Comparison of ENCODE assay signal across 30 cellular contexts in the genomic region with DNA sequence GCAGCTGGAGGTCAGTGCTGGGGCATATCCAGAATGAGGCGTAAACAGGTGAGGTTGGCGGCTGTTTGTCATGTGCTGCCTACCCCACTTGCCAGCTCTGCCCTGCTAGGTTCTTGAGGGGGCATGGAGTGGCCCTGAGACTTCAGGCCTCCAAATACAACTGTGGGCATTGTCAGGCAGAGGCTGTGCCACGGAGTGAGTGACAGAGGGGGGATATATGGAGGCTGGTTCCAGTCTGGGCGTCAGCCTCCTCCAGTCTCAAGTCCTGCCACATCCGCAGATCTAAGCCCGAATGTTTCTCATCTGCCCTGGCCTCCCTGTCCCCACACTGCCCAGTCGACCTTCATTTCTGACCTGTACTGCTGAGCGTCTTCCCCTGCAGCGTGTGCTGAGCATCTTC.
"Had no signal": no experiment of that assay in that cellular context is flagged by ENCODE, and none has a peak within 500 bp of the region (broad histone marks: within the 10 kb centered on the region; RNA-seq: fewer than 3 reads in every experiment).

No MANE protein-coding gene starts in this region.

- H3K27me3 Mint-ChIP-seq: activated naive CD8-positive, alpha-beta T cell treated with anti-CD3 and anti-CD28 coated beads, Interleukin-2, amount 10 ng/mL, durations not matched to agents 7 days and 5 days had no signal

- H3K27ac ChIP-seq: ascending aorta, cardiac muscle cell, PC-9, WERI-Rb-1 had no signal

- H3K27me3 ChIP-seq: ascending aorta, cardiac muscle cell had no signal

- ATAC-seq: activated CD8-positive, alpha-beta T cell treated with anti-CD3 and anti-CD28 coated beads, Interleukin-2, amount 10 ng/mL, durations not matched to agents 7 days and 5 days had no signal

- H3K4me1 ChIP-seq: ascending aorta had no signal

- H3K4me3 Mint-ChIP-seq: activated CD8-positive, alpha-beta T cell treated with anti-CD3 and anti-CD28 coated beads, Interleukin-2, amount 10 ng/mL, durations not matched to agents 7 days and 5 days; activated naive CD8-positive, alpha-beta T cell treated with anti-CD3 and anti-CD28 coated beads, Interleukin-2, amount 10 ng/mL, durations not matched to agents 7 days and 5 days had no signal

- H3K4me2 ChIP-seq: PC-9 had no signal

- H2AFZ ChIP-seq: PC-9 had no signal

- H3K4me3 ChIP-seq: ascending aorta, cardiac muscle cell, K562, PC-9 had no signal

- H3K27ac Mint-ChIP-seq: activated naive CD8-positive, alpha-beta T cell treated with anti-CD3 and anti-CD28 coated beads, Interleukin-2, amount 10 ng/mL, durations not matched to agents 7 days and 5 days had no signal

- H3K9me3 Mint-ChIP-seq: activated naive CD8-positive, alpha-beta T cell treated with anti-CD3 and anti-CD28 coated beads, Interleukin-2, amount 10 ng/mL, durations not matched to agents 7 days and 5 days had no signal

- DNase-seq: activated CD4-positive, alpha-beta T cell treated with anti-CD3 and anti-CD28 coated beads for 1 hour; activated CD4-positive, alpha-beta T cell treated with anti-CD3 and anti-CD28 coated beads for 48 hours; activated CD4-positive, alpha-beta T cell treated with anti-CD3 and anti-CD28 coated beads, Interleukin-2, amount 50 U/mL, for 48 hours; activated CD4-positive, CD25-positive, alpha-beta regulatory T cell; activated CD8-positive, alpha-beta memory T cell treated with anti-CD3 and anti-CD28 coated beads, Interleukin-2, amount 50 U/mL, for 48 hours; activated CD8-positive, alpha-beta T cell treated with anti-CD3 and anti-CD28 coated beads, Interleukin-2, amount 10 ng/mL, durations not matched to agents 7 days and 5 days; activated effector memory CD4-positive, alpha-beta T cell treated with Interleukin-2 at 50 U/mL for 16 hours; activated naive CD4-positive, alpha-beta T cell treated with anti-CD3 and anti-CD28 coated beads, Interleukin-2, amount 50 U/mL, for 16 hours; activated naive CD8-positive, alpha-beta T cell treated with anti-CD3 and anti-CD28 coated beads, Interleukin-2, amount 10 ng/mL, durations not matched to agents 7 days and 5 days; activated T-cell treated with anti-CD3 and anti-CD28 coated beads, Interleukin-2, amount 50 U/mL, for 48 hours; amygdala; NCI-H1092 treated with DMSO at 0.1 percent for 48 hours; NCI-H1417; NCI-H146; NCI-H187; NCI-H2029 treated with DMSO at 0.1 percent for 48 hours; NCI-H2107; NCI-H2171; NCI-H510A; NCI-H526; NCI-H748 treated with DMSO at 0.1 percent for 48 hours; PC-9; Right ventricle myocardium superior; SW 1271; T-helper 1 cell; T1000; WERI-Rb-1 had no signal

- H3K9me3 ChIP-seq: ascending aorta had no signal
